ENCODE assay signal across 32 cellular contexts in the genomic region with DNA sequence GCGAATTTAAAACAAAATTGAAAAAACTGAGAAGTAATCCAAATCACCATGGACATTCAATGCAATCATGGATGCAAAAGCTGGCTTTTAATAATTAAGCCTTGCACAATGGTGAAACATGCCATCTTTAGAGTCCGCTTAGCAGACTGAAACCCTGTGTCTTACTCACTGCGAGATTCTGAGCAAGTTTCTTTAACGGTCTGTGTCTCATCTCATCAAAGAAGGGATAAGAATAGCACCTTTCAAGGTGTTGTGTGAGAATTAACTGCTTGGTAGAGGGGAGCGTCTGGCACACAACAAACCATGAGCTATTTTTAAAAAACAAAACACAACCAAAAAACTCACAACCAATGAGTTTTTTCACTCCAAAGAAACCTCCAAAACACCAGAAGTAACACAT. TPM values are rescaled to one million over a fixed set of nuclear protein-coding genes. Genes with fewer than 3 reads are reported as not detected.
"Had no signal": no experiment of that assay in that cellular context is flagged by ENCODE, and none has a peak within 500 bp of the region (broad histone marks: within the 10 kb centered on the region; RNA-seq: fewer than 3 reads in every experiment).

No MANE protein-coding gene starts in this region.

- H3K9ac ChIP-seq: SK-N-SH had no signal

- H3K4me2 ChIP-seq: SK-N-SH had no signal

- H3K9me3 Mint-ChIP-seq: activated CD4-positive, alpha-beta T cell treated with anti-CD3 and anti-CD28 coated beads, Interleukin-2, amount 10 ng/mL, durations not matched to agents 24 days and 14 days; activated T-helper 2 cell treated with anti-CD3 and anti-CD28 coated beads, Interferon-gamma antibody, Interleukin-2, Interleukin-4, amounts not matched to agents 10 μg/mL and 5 μg/mL and 100 μg/mL, durations not matched to agents 14 hours and 24 hours and 36 hours; T-helper 1 cell treated with Interleukin-12 subunit alpha and Interleukin-12 subunit beta and Interleukin-4 antibody, amounts not matched to agents 30 μg/mL and 1 μg/mL, for 36 hours; T-helper 2 cell treated with Interferon-gamma antibody and Interleukin-4, amounts not matched to agents 5 μg/mL and 100 μg/mL, for 36 hours had no signal

- H3K4me3 Mint-ChIP-seq: activated CD4-positive, alpha-beta T cell treated with anti-CD3 and anti-CD28 coated beads, Interleukin-2, amount 10 ng/mL, durations not matched to agents 24 days and 14 days; activated CD8-positive, alpha-beta T cell treated with anti-CD3 and anti-CD28 coated beads for 36 hours; activated naive CD4-positive, alpha-beta T cell treated with anti-CD3 and anti-CD28 coated beads, Interleukin-2, amount 50 U/mL, for 24 hours; activated naive CD8-positive, alpha-beta T cell treated with anti-CD3 and anti-CD28 coated beads, Interleukin-2, amount 10 ng/mL, durations not matched to agents 7 days and 5 days; activated T-cell treated with anti-CD3 and anti-CD28 coated beads, Interleukin-2, amount 50 U/mL, for 24 hours; T-helper 1 cell treated with Interleukin-12 subunit alpha and Interleukin-12 subunit beta and Interleukin-4 antibody, amounts not matched to agents 30 μg/mL and 1 μg/mL, for 36 hours; T-helper 2 cell treated with Interferon-gamma antibody and Interleukin-4, amounts not matched to agents 5 μg/mL and 100 μg/mL, for 36 hours had no signal

- H3K36me3 Mint-ChIP-seq: activated naive CD8-positive, alpha-beta T cell treated with anti-CD3 and anti-CD28 coated beads, Interleukin-2, amount 10 ng/mL, durations not matched to agents 7 days and 5 days had no signal

- DNase-seq: activated CD4-positive, alpha-beta T cell treated with anti-CD3 and anti-CD28 coated beads, Interleukin-2, amount 10 ng/mL, durations not matched to agents 24 days and 14 days; activated CD4-positive, alpha-beta T cell treated with anti-CD3 and anti-CD28 coated beads, Interleukin-2, amount 50 U/mL, for 4 hours; activated CD8-positive, alpha-beta T cell treated with anti-CD3 and anti-CD28 coated beads for 36 hours; activated gamma-delta T cell; activated naive CD4-positive, alpha-beta T cell treated with Interleukin-2 at 50 U/mL for 16 hours; activated naive CD8-positive, alpha-beta T cell treated with anti-CD3 and anti-CD28 coated beads, Interleukin-2, amount 10 ng/mL, durations not matched to agents 7 days and 5 days; activated T-cell treated with anti-CD3 and anti-CD28 coated beads, Interleukin-2, amount 50 U/mL, for 24 hours; amygdala; NCI-H1048; NCI-H1105 treated with DMSO at 0.1 percent for 48 hours; NCI-H1436; NCI-H1694; NCI-H1930; NCI-H2081 treated with DMSO at 0.1 percent for 48 hours; NCI-H226; NCI-H446 treated with DMSO at 0.1 percent for 48 hours; NCI-H524; NCI-H69; NCI-H82; RPMI8226; SHP77 treated with DMSO at 0.1 percent for 48 hours; SK-N-SH had no signal

- H3K27me3 ChIP-seq: ascending aorta, SJSA1 had no signal

- FAIRE-seq: TTC549 had no signal

- H3K27ac Mint-ChIP-seq: activated CD4-positive, alpha-beta T cell treated with anti-CD3 and anti-CD28 coated beads, Interleukin-2, amount 10 ng/mL, durations not matched to agents 24 days and 14 days; activated CD8-positive, alpha-beta T cell treated with anti-CD3 and anti-CD28 coated beads for 36 hours; activated naive CD4-positive, alpha-beta T cell treated with anti-CD3 and anti-CD28 coated beads, Interleukin-2, amount 50 U/mL, for 24 hours; activated naive CD8-positive, alpha-beta T cell treated with anti-CD3 and anti-CD28 coated beads, Interleukin-2, amount 10 ng/mL, durations not matched to agents 7 days and 5 days; activated T-cell treated with anti-CD3 and anti-CD28 coated beads, Interleukin-2, amount 50 U/mL, for 24 hours; activated T-helper 2 cell treated with anti-CD3 and anti-CD28 coated beads, Interferon-gamma antibody, Interleukin-2, Interleukin-4, amounts not matched to agents 10 μg/mL and 5 μg/mL and 100 μg/mL, durations not matched to agents 14 hours and 24 hours and 36 hours; T-helper 1 cell treated with Interleukin-12 subunit alpha and Interleukin-12 subunit beta and Interleukin-4 antibody, amounts not matched to agents 30 μg/mL and 1 μg/mL, for 36 hours; T-helper 2 cell treated with Interferon-gamma antibody and Interleukin-4, amounts not matched to agents 5 μg/mL and 100 μg/mL, for 36 hours had no signal

- H3K27ac ChIP-seq: ascending aorta, coronary artery, SJSA1 had no signal

- H3K4me1 Mint-ChIP-seq: activated CD4-positive, alpha-beta T cell treated with anti-CD3 and anti-CD28 coated beads, Interleukin-2, amount 10 ng/mL, durations not matched to agents 24 days and 14 days; activated naive CD4-positive, alpha-beta T cell treated with anti-CD3 and anti-CD28 coated beads, Interleukin-2, amount 50 U/mL, for 24 hours; activated naive CD8-positive, alpha-beta T cell treated with anti-CD3 and anti-CD28 coated beads, Interleukin-2, amount 10 ng/mL, durations not matched to agents 7 days and 5 days had no signal

- H3K36me3 ChIP-seq: ascending aorta, SJSA1 had no signal

- H3K4me3 ChIP-seq: ascending aorta, coronary artery, SJSA1 had no signal

- ATAC-seq: activated CD8-positive, alpha-beta T cell treated with anti-CD3 and anti-CD28 coated beads for 36 hours; Panc1 had no signal

- H3K4me1 ChIP-seq: ascending aorta, SJSA1 had no signal

- H3K9me3 ChIP-seq: SK-N-SH had no signal

RNA-seq across cellular contexts. Expression of a gene that starts 21.4 kb away (rescaled TPM):
- total RNA-seq: ascending aorta, cardiac septum had no signal

RNA-seq across cellular contexts. Expression of a gene that starts 23.4 kb away (rescaled TPM):
- total RNA-seq: activated T-helper 2 cell treated with anti-CD3 and anti-CD28 coated beads, Interferon-gamma antibody, Interleukin-2, Interleukin-4, amounts not matched to agents 10 μg/mL and 5 μg/mL and 100 μg/mL, durations not matched to agents 14 hours and 24 hours and 36 hours; cardiac septum had no signal

RNA-seq across cellular contexts. Expression of a gene that starts 30.0 kb away (rescaled TPM):
- total RNA-seq: ascending aorta had no signal
